Comparison of ENCODE assay signal across 8 cellular contexts in the genomic region with DNA sequence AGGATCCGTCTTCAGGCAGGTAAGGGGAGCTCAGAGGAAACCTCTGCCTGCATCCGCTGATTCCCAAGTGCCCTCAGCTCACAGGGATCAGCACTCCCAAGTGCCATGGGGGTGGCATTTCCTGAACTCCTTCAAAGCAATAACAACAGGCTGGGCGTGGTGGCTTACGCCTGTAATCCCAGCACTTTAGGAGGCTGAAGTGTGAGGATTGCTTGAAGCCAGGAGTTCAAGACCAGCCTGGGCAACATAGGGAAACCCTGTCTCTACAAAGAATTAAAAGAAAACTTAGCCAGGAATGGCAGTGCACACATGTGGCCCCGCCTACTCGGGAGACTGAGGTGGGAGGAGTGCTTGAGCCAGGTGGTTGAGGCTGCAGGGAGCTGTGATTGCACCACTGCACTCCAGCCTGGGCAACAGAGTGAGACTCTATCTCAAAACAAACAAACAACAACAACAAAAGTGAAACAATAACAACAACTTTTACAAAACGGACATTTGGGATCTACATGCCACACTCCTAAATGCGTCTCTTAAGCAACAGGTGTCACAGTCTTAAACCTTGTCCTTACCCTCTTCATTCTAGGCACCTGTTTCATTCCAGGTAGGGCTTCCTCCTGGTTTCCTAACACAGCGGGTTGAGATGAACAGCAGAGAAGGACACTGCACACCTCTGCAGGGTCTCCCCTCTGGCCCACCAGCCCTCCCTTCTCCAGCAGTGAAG.
A peak's percentile ranks its signal among the peaks of the same experiment; 100 is the strongest.
DNase-seq lines count a peak whose midpoint lies in the region; ATAC-seq and TF ChIP-seq lines count a peak whose summit lies in the region.

No MANE protein-coding gene starts in this region.

- intact Hi-C loops in upper lobe of right lung (cut with DNase I): loop anchor here (10.0 kb wide), 1 partner anchor 416 kb away; no protein-coding TSS in a partner anchor

- peak overlapping the region; percentile 87 for H3K27ac ChIP-seq in upper lobe of right lung

- no peaks in the 10 kb centered on the region for H3K36me3 ChIP-seq in upper lobe of right lung

- no peaks in the 10 kb centered on the region for H3K27me3 ChIP-seq in upper lobe of right lung

- peak overlapping the region; percentile 62 for H3K4me3 ChIP-seq in upper lobe of right lung

- H3K4me3 Mint-ChIP-seq in activated naive CD4-positive, alpha-beta T cell treated with anti-CD3 and anti-CD28 coated beads, Interleukin-2, amount 10 ng/mL, durations not matched to agents 7 days and 5 days: peak overlapping the region; percentile 90
- H3K4me3 Mint-ChIP-seq in activated CD4-positive, alpha-beta memory T cell treated with anti-CD3 and anti-CD28 coated beads, Interleukin-2, amount 10 ng/mL, durations not matched to agents 7 days and 5 days: peak overlapping the region; percentile 92

- no peak for DNase-seq in activated naive CD4-positive, alpha-beta T cell treated with anti-CD3 and anti-CD28 coated beads, Interleukin-2, amount 10 ng/mL, durations not matched to agents 7 days and 5 days
- DNase-seq in activated naive CD4-positive, alpha-beta T cell (lab: John Stamatoyannopoulos, UW): no peak
- DNase-seq in activated CD4-positive, alpha-beta memory T cell treated with anti-CD3 and anti-CD28 coated beads, Interleukin-2, amount 10 ng/mL, durations not matched to agents 7 days and 5 days: no peak
- DNase-seq in left lobe of liver (ENCODE audit: low spot score) (no peak), upper lobe of right lung (no peak), DMS53 treated with DMSO at 0.1 percent for 48 hours (lab: John Stamatoyannopoulos, UW; ENCODE audit: unreplicated experiment) (no peak), kidney tubule cell (ENCODE audit: low spot score) (no peak)

- peak overlapping the region; percentile 97 for H3K27ac Mint-ChIP-seq in activated naive CD4-positive, alpha-beta T cell treated with anti-CD3 and anti-CD28 coated beads, Interleukin-2, amount 10 ng/mL, durations not matched to agents 7 days and 5 days
- H3K27ac Mint-ChIP-seq in activated CD4-positive, alpha-beta memory T cell treated with anti-CD3 and anti-CD28 coated beads, Interleukin-2, amount 10 ng/mL, durations not matched to agents 7 days and 5 days: peak overlapping the region; percentile 73

- TF ChIP-seq CTCF in upper lobe of right lung (IDR thresholded peaks at IDR 0.05): no peak

- H3K4me1 ChIP-seq in upper lobe of right lung: no peaks in the 10 kb centered on the region

- ATAC-seq in left lobe of liver (peak; percentile 59), upper lobe of right lung (peak; percentile 66), HG02973 (IDR thresholded peaks at IDR 0.05; ENCODE audit: unreplicated experiment) (no peak)

- POLR2A ChIA-PET in activated CD4-positive, alpha-beta memory T cell treated with anti-CD3 and anti-CD28 coated beads, Interleukin-2, amount 10 ng/mL, durations not matched to agents 7 days and 5 days (lab: Charles Lee): interaction anchor here (1.0 to 4.2 kb wide), 6 partner anchors 9 to 369 kb away, joined by 3 to 40 read pairs (median 4); a partner anchor contains a TSS

- peaks cover 8% of the 10 kb centered on the region for H3K27me3 Mint-ChIP-seq in activated naive CD4-positive, alpha-beta T cell treated with anti-CD3 and anti-CD28 coated beads, Interleukin-2, amount 10 ng/mL, durations not matched to agents 7 days and 5 days
- peaks cover 20% of the 10 kb centered on the region for H3K27me3 Mint-ChIP-seq in activated CD4-positive, alpha-beta memory T cell treated with anti-CD3 and anti-CD28 coated beads, Interleukin-2, amount 10 ng/mL, durations not matched to agents 7 days and 5 days

- H3K9me3 Mint-ChIP-seq in activated naive CD4-positive, alpha-beta T cell treated with anti-CD3 and anti-CD28 coated beads, Interleukin-2, amount 10 ng/mL, durations not matched to agents 7 days and 5 days: peaks cover 13% of the 10 kb centered on the region
- peaks cover 12% of the 10 kb centered on the region for H3K9me3 Mint-ChIP-seq in activated CD4-positive, alpha-beta memory T cell treated with anti-CD3 and anti-CD28 coated beads, Interleukin-2, amount 10 ng/mL, durations not matched to agents 7 days and 5 days

- H3K4me1 Mint-ChIP-seq in activated naive CD4-positive, alpha-beta T cell treated with anti-CD3 and anti-CD28 coated beads, Interleukin-2, amount 10 ng/mL, durations not matched to agents 7 days and 5 days: peaks cover 22% of the 10 kb centered on the region
- peaks cover 17% of the 10 kb centered on the region for H3K4me1 Mint-ChIP-seq in activated CD4-positive, alpha-beta memory T cell treated with anti-CD3 and anti-CD28 coated beads, Interleukin-2, amount 10 ng/mL, durations not matched to agents 7 days and 5 days

- CTCF ChIA-PET in activated naive CD4-positive, alpha-beta T cell treated with anti-CD3 and anti-CD28 coated beads, Interleukin-2, amount 10 ng/mL, durations not matched to agents 7 days and 5 days (lab: Charles Lee): interaction anchor here (1.4 to 3.4 kb wide), 4 partner anchors 23 to 715 kb away, joined by 3 to 46 read pairs (median 28); a partner anchor contains a TSS
- CTCF ChIA-PET in activated CD4-positive, alpha-beta memory T cell treated with anti-CD3 and anti-CD28 coated beads, Interleukin-2, amount 10 ng/mL, durations not matched to agents 7 days and 5 days (lab: Charles Lee): interaction anchor here (1.2 to 4.6 kb wide), 7 partner anchors 15 to 428 kb away, joined by 3 to 54 read pairs (median 10); a partner anchor contains a TSS

- H3K9me3 ChIP-seq in upper lobe of right lung: no peaks in the 10 kb centered on the region

- H3K36me3 Mint-ChIP-seq in activated naive CD4-positive, alpha-beta T cell treated with anti-CD3 and anti-CD28 coated beads, Interleukin-2, amount 10 ng/mL, durations not matched to agents 7 days and 5 days: peaks cover 11% of the 10 kb centered on the region
- H3K36me3 Mint-ChIP-seq in activated CD4-positive, alpha-beta memory T cell treated with anti-CD3 and anti-CD28 coated beads, Interleukin-2, amount 10 ng/mL, durations not matched to agents 7 days and 5 days (ENCODE audit: low read depth): peaks cover 7% of the 10 kb centered on the region
